Comparison of ENCODE assay signal across 13 cellular contexts in genomic region chr15:29612096-29612495, GRCh38.
DNase-seq lines count a peak whose midpoint lies in the region; TF ChIP-seq lines count a peak whose summit lies in the region.
"Had no signal": no experiment of that assay in that cellular context is flagged by ENCODE, and none has a peak within 500 bp of the region (broad histone marks: within the 10 kb centered on the region; RNA-seq: fewer than 3 reads in every experiment).

No MANE protein-coding gene starts in this region.

- POLR2A ChIA-PET in BJ (lab: Charles Lee) = interaction anchor here (0.6 kb wide), 1 partner anchor 132 kb away, joined by 3 read pairs; no protein-coding TSS in a partner anchor

- H3K27ac ChIP-seq in ascending aorta = no peak overlapping the region

- H3K4me3 ChIP-seq in BJ (ENCODE audit: low read depth, low read length) (no peak overlapping the region), ascending aorta (no peak overlapping the region)

- peak; percentile 49 for DNase-seq in BJ (ENCODE audit: low read depth)
- DNase-seq in LoVo (ENCODE audit: low spot score) = peak; percentile 39
- DNase-seq in epidermal melanocyte (ENCODE audit: insufficient read length, low spot score) = peak; percentile 36
- no peak for DNase-seq in nephron progenitor cell
- DNase-seq in hypothalamus (lab: John Stamatoyannopoulos, UW) = no peak
- DNase-seq in ascending aorta (ENCODE audit: low spot score in 2 of 2) = no peak
- no peak for DNase-seq in ureter (ENCODE audit: low spot score)
- no peak for DNase-seq in NCI-H128 (lab: John Stamatoyannopoulos, UW; ENCODE audit: unreplicated experiment)
- DNase-seq: activated CD8-positive, alpha-beta memory T cell treated with anti-CD3 and anti-CD28 coated beads, Interleukin-2, amount 10 ng/mL, durations not matched to agents 7 days and 5 days; COR-L47; left colon; NCI-H2107; stimulated activated CD4-positive, alpha-beta T cell treated with anti-CD3 and anti-CD28 coated beads, Interleukin-4, amount 100 ng/mL, for 4 hours had no signal

- CTCF ChIA-PET in BJ (lab: Yijun Ruan, JAX) = interaction anchor here (0.6 to 1.9 kb wide), 4 partner anchors 8 to 55 kb away, joined by 3 to 11 read pairs (median 4); no protein-coding TSS in a partner anchor

- no peaks in the 10 kb centered on the region for H3K36me3 Mint-ChIP-seq in nephron progenitor cell (ENCODE audit: low read depth)
- H3K36me3 Mint-ChIP-seq: activated CD8-positive, alpha-beta memory T cell treated with anti-CD3 and anti-CD28 coated beads, Interleukin-2, amount 10 ng/mL, durations not matched to agents 7 days and 5 days had no signal

- H3K27me3 Mint-ChIP-seq in nephron progenitor cell (ENCODE audit: low read depth, poor library complexity) = peaks cover 32% of the 10 kb centered on the region
- H3K27me3 Mint-ChIP-seq: activated CD8-positive, alpha-beta memory T cell treated with anti-CD3 and anti-CD28 coated beads, Interleukin-2, amount 10 ng/mL, durations not matched to agents 7 days and 5 days had no signal

- H3K27ac Mint-ChIP-seq in nephron progenitor cell = peak overlapping the region; percentile 37
- H3K27ac Mint-ChIP-seq: activated CD8-positive, alpha-beta memory T cell treated with anti-CD3 and anti-CD28 coated beads, Interleukin-2, amount 10 ng/mL, durations not matched to agents 7 days and 5 days had no signal

- TF ChIP-seq CTCF in BJ (IDR thresholded peaks at IDR 0.05; ENCODE audit: insufficient read depth, low read depth, low read length) = no peak
- TF ChIP-seq CTCF in nephron progenitor cell (IDR thresholded peaks at IDR 0.05) = no peak
- TF ChIP-seq CTCF in ascending aorta (IDR thresholded peaks at IDR 0.05) = no peak

- H3K4me3 Mint-ChIP-seq in nephron progenitor cell = no peak overlapping the region
- H3K4me3 Mint-ChIP-seq: activated CD8-positive, alpha-beta memory T cell treated with anti-CD3 and anti-CD28 coated beads, Interleukin-2, amount 10 ng/mL, durations not matched to agents 7 days and 5 days had no signal

- no peaks in the 10 kb centered on the region for H3K9me3 ChIP-seq in ascending aorta

- H3K27me3 ChIP-seq in BJ (ENCODE audit: control insufficient read depth, insufficient read depth, low read length) (no peaks in the 10 kb centered on the region), ascending aorta (no peaks in the 10 kb centered on the region)

- H3K4me1 Mint-ChIP-seq in nephron progenitor cell = no peaks in the 10 kb centered on the region
- H3K4me1 Mint-ChIP-seq: activated CD8-positive, alpha-beta memory T cell treated with anti-CD3 and anti-CD28 coated beads, Interleukin-2, amount 10 ng/mL, durations not matched to agents 7 days and 5 days had no signal

- H3K4me1 ChIP-seq in ascending aorta = peaks cover 3 to 7% of the 10 kb centered on the region in 2 donors

- peaks cover 3% of the 10 kb centered on the region for H3K9me3 Mint-ChIP-seq in nephron progenitor cell

- intact Hi-C loops in ascending aorta (cut with DNase I) = no loop called here

- H3K36me3 ChIP-seq in BJ (ENCODE audit: control insufficient read depth, insufficient read depth, low read length) = no peaks in the 10 kb centered on the region
- no peaks in the 10 kb centered on the region for H3K36me3 ChIP-seq in ascending aorta

Comparison
In these comparisons a context has a peak if more than half of its experiments do, and no peak if none do; other contexts are left out.
1. DNase-seq: peak in BJ (single experiment), LoVo (single experiment) and epidermal melanocyte (single experiment); none in nephron progenitor cell (single experiment), hypothalamus (0 of 51), ascending aorta (0 of 2), ureter (single experiment) and NCI-H128 (single experiment).